9 cellular contexts compared by ENCODE assay signal in the genomic region with DNA sequence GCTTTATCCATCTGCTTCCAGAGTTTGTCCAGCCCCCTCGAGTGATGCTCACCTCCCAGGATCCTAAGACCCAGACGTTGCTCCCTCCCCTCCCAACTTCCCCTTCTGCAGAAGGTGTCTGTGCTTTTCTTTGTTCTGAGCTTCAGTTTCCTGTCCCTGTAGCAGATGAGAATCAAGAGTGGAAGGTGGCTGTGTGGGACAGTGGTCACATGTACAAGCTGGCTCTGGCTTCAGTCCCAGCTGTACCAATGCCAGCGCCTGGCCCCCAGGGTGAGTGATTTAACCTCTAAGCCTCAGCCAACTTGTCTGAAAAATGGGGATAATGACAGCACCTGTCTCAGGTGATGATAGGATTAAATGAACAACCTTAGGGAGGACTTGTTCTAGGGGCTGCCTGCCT. TPM values are rescaled to one million over a fixed set of nuclear protein-coding genes. Genes with fewer than 3 reads are reported as not detected.
A peak's percentile ranks its signal among the peaks of the same experiment; 100 is the strongest.
DNase-seq lines count a peak whose midpoint lies in the region; ATAC-seq and TF ChIP-seq lines count a peak whose summit lies in the region.
"Had no signal": no experiment of that assay in that cellular context is flagged by ENCODE, and none has a peak within 500 bp of the region (broad histone marks: within the 10 kb centered on the region; RNA-seq: fewer than 3 reads in every experiment).

No MANE protein-coding gene starts in this region.

- H3K36me3 ChIP-seq in mucosa of descending colon (ENCODE audit: low read depth) = no peaks in the 10 kb centered on the region

- ATAC-seq in GM21529 (IDR thresholded peaks at IDR 0.05; ENCODE audit: unreplicated experiment) (peak; percentile 40), mucosa of descending colon (no peak), WTC11 (no peak), HG03565 (IDR thresholded peaks at IDR 0.05; ENCODE audit: unreplicated experiment) (no peak)

- TF ChIP-seq CTCF in mucosa of descending colon (IDR thresholded peaks at IDR 0.05) (no peak), type B pancreatic cell (conservative IDR thresholded peaks at IDR 0.05) (no peak), WTC11 (IDR thresholded peaks at IDR 0.05) (no peak)

- H3K9me3 ChIP-seq in mucosa of descending colon = no peaks in the 10 kb centered on the region

- CTCF ChIA-PET in WTC11 (lab: Charles Lee) = interaction anchor here (0.6 to 4.9 kb wide), 25 partner anchors 8 to 273 kb away, joined by 3 to 104 read pairs (median 5); partner anchors contain the start of genes CDK5RAP3, LRRC46, MRPL10 and PNPO

- intact Hi-C loops in activated T-helper 1 cell treated with anti-CD3 and anti-CD28 coated beads, Interleukin-12 subunit alpha, Interleukin-12 subunit beta, Interleukin-2, Interleukin-4 antibody, amounts not matched to agents 30 ng/mL and 10 ng/mL and 1 ng/mL, durations not matched to agents 14 hours and 24 hours and 36 hours (cut with micrococcal nuclease) = loop anchor here (1.0 to 2.0 kb wide), 4 partner anchors 9 to 124 kb away; partner anchors contain the start of gene PNPO
- intact Hi-C loops in mucosa of descending colon (cut with DNase I, micrococcal nuclease) = loop anchor here in 1 of 2 donors (5.0 kb wide), 1 partner anchor 62 kb away; no protein-coding TSS in a partner anchor

- H3K9me3 Mint-ChIP-seq in activated T-helper 1 cell treated with anti-CD3 and anti-CD28 coated beads, Interleukin-12 subunit alpha, Interleukin-12 subunit beta, Interleukin-2, Interleukin-4 antibody, amounts not matched to agents 30 ng/mL and 10 ng/mL and 1 ng/mL, durations not matched to agents 14 hours and 24 hours and 36 hours = no peaks in the 10 kb centered on the region
- H3K9me3 Mint-ChIP-seq in type B pancreatic cell (no peaks in the 10 kb centered on the region), WTC11 (no peaks in the 10 kb centered on the region)

- DNase-seq in CD1c-positive myeloid dendritic cell (ENCODE audit: extremely low spot score) (peak; percentile 18), mucosa of descending colon (peak in 2 of 3 donors; percentile 57 to 65), type B pancreatic cell (ENCODE audit: extremely low spot score, unreplicated experiment) (no peak), WTC11 (ENCODE audit: low spot score) (no peak), GF-D8 (lab: John Stamatoyannopoulos, UW) (no peak)
- no peak for DNase-seq in activated T-helper 1 cell treated with anti-CD3 and anti-CD28 coated beads, Interleukin-12 subunit alpha, Interleukin-12 subunit beta, Interleukin-2, Interleukin-4 antibody, amounts not matched to agents 30 ng/mL and 10 ng/mL and 1 ng/mL, durations not matched to agents 14 hours and 24 hours and 36 hours (ENCODE audit: low spot score)

- H3K4me3 Mint-ChIP-seq in activated T-helper 1 cell treated with anti-CD3 and anti-CD28 coated beads, Interleukin-12 subunit alpha, Interleukin-12 subunit beta, Interleukin-2, Interleukin-4 antibody, amounts not matched to agents 30 ng/mL and 10 ng/mL and 1 ng/mL, durations not matched to agents 14 hours and 24 hours and 36 hours = peak overlapping the region; percentile 34
- H3K4me3 Mint-ChIP-seq in type B pancreatic cell (no peak overlapping the region), WTC11 (no peak overlapping the region)

- POLR2A ChIA-PET in WTC11 (lab: Charles Lee) = interaction anchor here (0.7 kb wide), 1 partner anchor 27 kb away, joined by 3 read pairs; no protein-coding TSS in a partner anchor

- H3K27me3 Mint-ChIP-seq in activated T-helper 1 cell treated with anti-CD3 and anti-CD28 coated beads, Interleukin-12 subunit alpha, Interleukin-12 subunit beta, Interleukin-2, Interleukin-4 antibody, amounts not matched to agents 30 ng/mL and 10 ng/mL and 1 ng/mL, durations not matched to agents 14 hours and 24 hours and 36 hours (ENCODE audit: insufficient read depth) = no peaks in the 10 kb centered on the region
- H3K27me3 Mint-ChIP-seq in type B pancreatic cell (no peaks in the 10 kb centered on the region), WTC11 (ENCODE audit: low read depth) (no peaks in the 10 kb centered on the region)

- H3K27ac Mint-ChIP-seq in activated T-helper 1 cell treated with anti-CD3 and anti-CD28 coated beads, Interleukin-12 subunit alpha, Interleukin-12 subunit beta, Interleukin-2, Interleukin-4 antibody, amounts not matched to agents 30 ng/mL and 10 ng/mL and 1 ng/mL, durations not matched to agents 14 hours and 24 hours and 36 hours = peak overlapping the region; percentile 76
- no peak overlapping the region for H3K27ac Mint-ChIP-seq in type B pancreatic cell
- H3K27ac Mint-ChIP-seq in WTC11 = no peak overlapping the region

- peaks cover 69% of the 10 kb centered on the region for H3K4me1 ChIP-seq in mucosa of descending colon (ENCODE audit: low read depth)

- H3K4me3 ChIP-seq in mucosa of descending colon = no peak overlapping the region

- H3K36me3 Mint-ChIP-seq in activated T-helper 1 cell treated with anti-CD3 and anti-CD28 coated beads, Interleukin-12 subunit alpha, Interleukin-12 subunit beta, Interleukin-2, Interleukin-4 antibody, amounts not matched to agents 30 ng/mL and 10 ng/mL and 1 ng/mL, durations not matched to agents 14 hours and 24 hours and 36 hours (ENCODE audit: low read depth) = peaks cover 26% of the 10 kb centered on the region
- H3K36me3 Mint-ChIP-seq in type B pancreatic cell = no peaks in the 10 kb centered on the region
- H3K36me3 Mint-ChIP-seq in WTC11 = peaks cover 3% of the 10 kb centered on the region; the same call in 1 of the 2 replicates

- H3K4me1 Mint-ChIP-seq in activated T-helper 1 cell treated with anti-CD3 and anti-CD28 coated beads, Interleukin-12 subunit alpha, Interleukin-12 subunit beta, Interleukin-2, Interleukin-4 antibody, amounts not matched to agents 30 ng/mL and 10 ng/mL and 1 ng/mL, durations not matched to agents 14 hours and 24 hours and 36 hours (ENCODE audit: low read depth) = peaks cover 34% of the 10 kb centered on the region
- peaks cover 10% of the 10 kb centered on the region for H3K4me1 Mint-ChIP-seq in type B pancreatic cell (ENCODE audit: unreplicated experiment)
- peaks cover 16% of the 10 kb centered on the region for H3K4me1 Mint-ChIP-seq in WTC11

TF ChIP-seq in WTC11, 78 proteins besides CTCF, POLR2A, EP300 and RAD21:
- TF ChIP-seq, protein P1, sequence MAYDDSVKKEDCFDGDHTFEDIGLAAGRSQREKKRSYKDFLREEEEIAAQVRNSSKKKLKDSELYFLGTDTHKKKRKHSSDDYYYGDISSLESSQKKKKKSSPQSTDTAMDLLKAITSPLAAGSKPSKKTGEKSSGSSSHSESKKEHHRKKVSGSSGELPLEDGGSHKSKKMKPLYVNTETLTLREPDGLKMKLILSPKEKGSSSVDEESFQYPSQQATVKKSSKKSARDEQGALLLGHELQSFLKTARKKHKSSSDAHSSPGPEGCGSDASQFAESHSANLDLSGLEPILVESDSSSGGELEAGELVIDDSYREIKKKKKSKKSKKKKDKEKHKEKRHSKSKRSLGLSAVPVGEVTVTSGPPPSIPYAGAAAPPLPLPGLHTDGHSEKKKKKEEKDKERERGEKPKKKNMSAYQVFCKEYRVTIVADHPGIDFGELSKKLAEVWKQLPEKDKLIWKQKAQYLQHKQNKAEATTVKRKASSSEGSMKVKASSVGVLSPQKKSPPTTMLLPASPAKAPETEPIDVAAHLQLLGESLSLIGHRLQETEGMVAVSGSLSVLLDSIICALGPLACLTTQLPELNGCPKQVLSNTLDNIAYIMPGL (CRISPR knock-in tag; IDR thresholded peaks at IDR 0.05) = no peak
- TF ChIP-seq USF2 (CRISPR knock-in tag; IDR thresholded peaks at IDR 0.05) (no peak), ATF1 (CRISPR knock-in tag; IDR thresholded peaks at IDR 0.05) (no peak), IRF2 (CRISPR knock-in tag; IDR thresholded peaks at IDR 0.05; ENCODE audit: borderline replicate concordance, low read depth) (no peak), GRHL2 (CRISPR knock-in tag; IDR thresholded peaks at IDR 0.05; ENCODE audit: insufficient replicate concordance, severe bottlenecking) (no peak)
- TF ChIP-seq, protein P2, sequence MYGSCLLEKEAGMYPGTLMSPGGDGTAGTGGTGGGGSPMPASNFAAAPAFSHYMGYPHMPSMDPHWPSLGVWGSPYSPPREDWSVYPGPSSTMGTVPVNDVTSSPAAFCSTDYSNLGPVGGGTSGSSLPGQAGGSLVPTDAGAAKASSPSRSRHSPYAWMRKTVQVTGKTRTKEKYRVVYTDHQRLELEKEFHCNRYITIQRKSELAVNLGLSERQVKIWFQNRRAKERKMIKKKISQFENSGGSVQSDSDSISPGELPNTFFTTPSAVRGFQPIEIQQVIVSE (CRISPR knock-in tag; IDR thresholded peaks at IDR 0.05; ENCODE audit: borderline replicate concordance) = no peak

RNA-seq across cellular contexts. Expression of gene PRR15L, which starts 7.7 kb away (rescaled TPM):
- not detected in 2 replicates for total RNA-seq in activated T-helper 1 cell treated with anti-CD3 and anti-CD28 coated beads, Interleukin-12 subunit alpha, Interleukin-12 subunit beta, Interleukin-2, Interleukin-4 antibody, amounts not matched to agents 30 ng/mL and 10 ng/mL and 1 ng/mL, durations not matched to agents 14 hours and 24 hours and 36 hours
- total RNA-seq in mucosa of descending colon (100 to 1,000 TPM; 101 to 347 (median 243) TPM), type B pancreatic cell (ENCODE audit: low replicate concordance) (20.0 and 32.5 TPM in 2 replicates), WTC11 (2021) (0.59 to 1.1 TPM (median 1.1 TPM) in 3 replicates)
- total RNA-seq: fibroblast of villous mesenchyme had no signal

RNA-seq across cellular contexts. Expression of gene PNPO, which starts 8.6 kb away (rescaled TPM):
- 58.8 and 60.7 TPM in 2 replicates for total RNA-seq in activated T-helper 1 cell treated with anti-CD3 and anti-CD28 coated beads, Interleukin-12 subunit alpha, Interleukin-12 subunit beta, Interleukin-2, Interleukin-4 antibody, amounts not matched to agents 30 ng/mL and 10 ng/mL and 1 ng/mL, durations not matched to agents 14 hours and 24 hours and 36 hours
- 10 to 100 TPM; 22.8 to 32.0 (median 24.8) TPM for total RNA-seq in mucosa of descending colon
- 12.8 and 16.3 TPM in 2 replicates for total RNA-seq in type B pancreatic cell (ENCODE audit: low replicate concordance)
- 12.2 to 17.8 TPM (median 17.2 TPM) in 3 replicates for total RNA-seq in WTC11 (2021)

RNA-seq across cellular contexts. Expression of gene CDK5RAP3, which starts 21.0 kb away (rescaled TPM):
- total RNA-seq in activated T-helper 1 cell treated with anti-CD3 and anti-CD28 coated beads, Interleukin-12 subunit alpha, Interleukin-12 subunit beta, Interleukin-2, Interleukin-4 antibody, amounts not matched to agents 30 ng/mL and 10 ng/mL and 1 ng/mL, durations not matched to agents 14 hours and 24 hours and 36 hours = 190 and 200 TPM in 2 replicates
- 100 to 1,000 TPM; 136 to 215 (median 163) TPM for total RNA-seq in mucosa of descending colon
- total RNA-seq in type B pancreatic cell (ENCODE audit: low replicate concordance) = 187 and 217 TPM in 2 replicates
- total RNA-seq in WTC11 (2021) = 128 to 143 TPM (median 138 TPM) in 3 replicates

RNA-seq across cellular contexts. Expression of gene SP2, which starts 53.9 kb away (rescaled TPM):
- 24.0 and 26.3 TPM in 2 replicates for total RNA-seq in activated T-helper 1 cell treated with anti-CD3 and anti-CD28 coated beads, Interleukin-12 subunit alpha, Interleukin-12 subunit beta, Interleukin-2, Interleukin-4 antibody, amounts not matched to agents 30 ng/mL and 10 ng/mL and 1 ng/mL, durations not matched to agents 14 hours and 24 hours and 36 hours
- 10 to 100 TPM; 21.7 to 24.2 (median 21.7) TPM for total RNA-seq in mucosa of descending colon
- total RNA-seq in type B pancreatic cell (ENCODE audit: low replicate concordance) = 16.9 and 22.0 TPM in 2 replicates
- total RNA-seq in WTC11 (2021) = 9.9 to 11.5 TPM (median 10.7 TPM) in 3 replicates

Comparison
In these comparisons a context has a peak if more than half of its experiments do, and no peak if none do; other contexts are left out.
1. DNase-seq: peak in CD1c-positive myeloid dendritic cell (single experiment) and mucosa of descending colon (2 of 3); none in activated T-helper 1 cell treated with anti-CD3 and anti-CD28 coated beads, Interleukin-12 subunit alpha, Interleukin-12 subunit beta, Interleukin-2, Interleukin-4 antibody, amounts not matched to agents 30 ng/mL and 10 ng/mL and 1 ng/mL, durations not matched to agents 14 hours and 24 hours and 36 hours (single experiment), type B pancreatic cell (single experiment), WTC11 (single experiment) and GF-D8 (single experiment).